10 cellular contexts compared by ENCODE assay signal in the genomic region with DNA sequence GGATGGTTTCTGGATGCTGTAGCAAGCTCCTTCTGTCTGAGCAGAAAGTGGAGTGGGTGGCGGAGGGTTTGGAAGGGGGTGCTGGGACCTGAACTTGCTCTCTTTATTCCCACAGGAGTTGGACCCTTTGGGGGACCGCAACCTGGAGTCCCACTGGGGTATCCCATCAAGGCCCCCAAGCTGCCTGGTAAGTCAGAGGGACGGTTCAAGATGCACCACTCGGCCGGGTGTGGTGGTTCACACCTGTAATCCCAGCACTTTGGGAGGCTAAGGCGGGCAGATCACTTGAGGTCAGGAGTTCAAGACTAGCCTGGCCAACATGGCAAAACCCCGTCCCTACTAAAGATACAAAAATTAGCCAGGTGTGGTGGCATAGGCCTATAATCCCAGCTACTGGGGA. TPM values are rescaled to one million over a fixed set of nuclear protein-coding genes. Genes with fewer than 3 reads are reported as not detected.
DNase-seq lines count a peak whose midpoint lies in the region; ATAC-seq, FAIRE-seq and TF ChIP-seq lines count a peak whose summit lies in the region.
"Not testable (repeated sequence)": the region's sequence is repeated elsewhere in the genome, so short reads cannot be mapped to it uniquely, and the experiment has no call there.
"Had no signal": no experiment of that assay in that cellular context is flagged by ENCODE, and none has a peak within 500 bp of the region (broad histone marks: within the 10 kb centered on the region; RNA-seq: fewer than 3 reads in every experiment).

No MANE protein-coding gene starts in this region.

- CTCF ChIA-PET in H1 (lab: Charles Lee; ENCODE audit: partially characterized antibody) = interaction anchor here (0.7 to 1.9 kb wide), 5 partner anchors 17 to 355 kb away, joined by 3 to 7 read pairs (median 4); no protein-coding TSS in a partner anchor

- not testable (repeated sequence) for H3K9ac ChIP-seq in H1 (replicated peaks in 1 of 4; ENCODE audit: extremely low read depth in 1 of 4, low read depth in 3 of 4, low read length in 3 of 4)

- not testable (repeated sequence) for H2BK20ac ChIP-seq in H1 (ENCODE audit: low read length)

- not testable (repeated sequence) for H2BK5ac ChIP-seq in H1 (ENCODE audit: low read depth, low read length)

- not testable (repeated sequence) for ATAC-seq in left ventricle myocardium superior, lower lobe of right lung

- H2BK12ac ChIP-seq in H1 (ENCODE audit: low read depth, low read length) = not testable (repeated sequence)

- POLR2A ChIA-PET in H1 (lab: Charles Lee; ENCODE audit: partially characterized antibody) = interaction anchor here (0.6 kb wide), 2 partner anchors 21 to 198 kb away, joined by 3 to 4 read pairs; no protein-coding TSS in a partner anchor

- intact Hi-C loops in ascending aorta (cut with DNase I); left ventricle myocardium superior (cut with micrococcal nuclease); lower lobe of right lung (cut with DNase I); posterior vena cava (cut with DNase I); tibial artery (cut with DNase I; ENCODE audit: low total_unique reads): not testable (repeated sequence)

- TF ChIP-seq CTCF in ascending aorta (IDR thresholded peaks at IDR 0.05); H1 (IDR thresholded peaks at IDR 0.05; ENCODE audit: control extremely low read depth in 1 of 3, insufficient read depth in 1 of 3, low read depth in 1 of 3, low read length in 3 of 3); lower lobe of right lung (IDR thresholded peaks at IDR 0.05); tibial artery (IDR thresholded peaks at IDR 0.05): not testable (repeated sequence)

- not testable (repeated sequence) for TF ChIP-seq RAD21 in H1 (IDR thresholded peaks at IDR 0.05 in 1 of 2, conservative IDR thresholded peaks at IDR 0.05 in 1 of 2; ENCODE audit: low read depth in 2 of 2, low read length in 2 of 2)

- TF ChIP-seq POLR2A in H1 (IDR thresholded peaks at IDR 0.05; ENCODE audit: control extremely low read depth in 1 of 2, low read depth in 2 of 2, low read length in 2 of 2) = not testable (repeated sequence)

- not testable (repeated sequence) for H3K9me3 ChIP-seq in ascending aorta; H1 (ENCODE audit: insufficient read depth in 2 of 2, low read depth in 1 of 2, low read length in 1 of 2); lower lobe of right lung; tibial artery

- H4K5ac ChIP-seq in H1 (ENCODE audit: insufficient read length, low read depth, low read length) = not testable (repeated sequence)

- H3K23ac ChIP-seq in H1 (ENCODE audit: insufficient read length) = not testable (repeated sequence)

- H3K23me2 ChIP-seq in H1 (ENCODE audit: low read depth, low read length) = peaks cover 20% of the 10 kb centered on the region; the same call in 1 of the 2 replicates

- H2BK15ac ChIP-seq in H1 (ENCODE audit: low read length) = not testable (repeated sequence)

- H4K8ac ChIP-seq in H1 (ENCODE audit: extremely low read depth, insufficient read depth, low read length) = peak overlapping the region; percentile 14; the same call in 1 of the 2 replicates

- peak overlapping the region; percentile 8 to 68 for H3K27ac ChIP-seq in ascending aorta
- not testable (repeated sequence) for H3K27ac ChIP-seq in H1 (ENCODE audit: low read depth, low read length); lower lobe of right lung
- peak overlapping the region; percentile 24 to 98 for H3K27ac ChIP-seq in tibial artery

- H3K36me3 ChIP-seq in ascending aorta (peaks cover 99 to 100% of the 10 kb centered on the region in 2 donors), lower lobe of right lung (peaks cover 61% of the 10 kb centered on the region), tibial artery (peaks cover 93 to 100% (median 99%) of the 10 kb centered on the region in 3 donors)
- H3K36me3 ChIP-seq in H1 (ENCODE audit: control insufficient read depth in 2 of 4, insufficient read depth in 4 of 4, low read length in 3 of 4) = not testable (repeated sequence)

- not testable (repeated sequence) for H2BK120ac ChIP-seq in H1 (replicated peaks; ENCODE audit: low read depth, low read length)

- H3K4me1 ChIP-seq in ascending aorta = peaks cover 0 to 15% of the 10 kb centered on the region in 2 donors
- H3K4me1 ChIP-seq in H1 (replicated peaks in 1 of 4; ENCODE audit: control insufficient read depth in 3 of 4, insufficient read depth in 4 of 4, low read length in 3 of 4) = peaks cover 0 to 23% (median 18%) of the 10 kb centered on the region in 4 experiments; a peak in 6 of 7 replicates
- H3K4me1 ChIP-seq in lower lobe of right lung = not testable (repeated sequence)
- peaks cover 0 to 46% (median 17%) of the 10 kb centered on the region in 4 donors for H3K4me1 ChIP-seq in tibial artery

- not testable (repeated sequence) for H3K14ac ChIP-seq in H1 (ENCODE audit: insufficient read length)

- not testable (repeated sequence) for FAIRE-seq in H1 (lab: Jason Lieb, UNC)

- not testable (repeated sequence) for TF ChIP-seq EP300 in H1 (IDR thresholded peaks at IDR 0.05; ENCODE audit: borderline replicate concordance in 1 of 2, low read depth in 2 of 2, low read length in 2 of 2)

- not testable (repeated sequence) for H3K4me2 ChIP-seq in H1 (ENCODE audit: insufficient read depth in 1 of 2, low read depth in 2 of 2, low read length in 2 of 2)

- not testable (repeated sequence) for H3K79me1 ChIP-seq in H1 (ENCODE audit: low read depth, low read length)

- not testable (repeated sequence) for H3K18ac ChIP-seq in H1 (ENCODE audit: extremely low read depth, low read length)

- not testable (repeated sequence) for H3K56ac ChIP-seq in H1 (replicated peaks; ENCODE audit: insufficient read length, low read depth, low read length)

- not testable (repeated sequence) for H3K4me3 ChIP-seq in ascending aorta; H1 (ENCODE audit: extremely low read depth in 1 of 4, insufficient read depth in 2 of 4, low read depth in 3 of 4, low read length in 4 of 4); lower lobe of right lung; tibial artery

- not testable (repeated sequence) for H2AFZ ChIP-seq in H1 (ENCODE audit: low read length)

- DNase-seq in ascending aorta (ENCODE audit: low spot score in 2 of 2); H1 (ENCODE audit: low read depth in 1 of 2, low spot score in 2 of 2); tibial artery: not testable (repeated sequence)
- DNase-seq in left ventricle myocardium superior = peak; percentile 16
- DNase-seq in lower lobe of right lung = peak; percentile 23
- peak; percentile 72 for DNase-seq in posterior vena cava (ENCODE audit: low spot score)

- H4K91ac ChIP-seq in H1 (replicated peaks; ENCODE audit: insufficient read length, low read length) = not testable (repeated sequence)

- WGBS in H1 (ENCODE audit: extremely low coverage in 1 of 2, insufficient coverage in 1 of 2, insufficient read length in 1 of 2, insufficient replicate concordance in 2 of 2, low coverage in 1 of 2, low lambda C conversion rate in 2 of 2, missing lambda C conversion rate in 1 of 2), 2 experiments = 91% methylated on average over 5 of the region's 7 CpGs; no CpG with 5 or more reads in 1 of the 2 experiments

- not testable (repeated sequence) for H2AK5ac ChIP-seq in H1 (ENCODE audit: low read depth, low read length)

- not testable (repeated sequence) for H3K79me2 ChIP-seq in H1 (ENCODE audit: control insufficient read depth in 1 of 2, insufficient read depth in 2 of 2, low read length in 2 of 2)

- not testable (repeated sequence) for H3K4ac ChIP-seq in H1 (replicated peaks; ENCODE audit: insufficient read length, low read depth, low read length)

- H4K20me1 ChIP-seq in H1 (replicated peaks in 1 of 2; ENCODE audit: control insufficient read depth in 1 of 2, insufficient read depth in 2 of 2, low read length in 2 of 2) = not testable (repeated sequence)

- not testable (repeated sequence) for H3K27me3 ChIP-seq in ascending aorta; H1 (replicated peaks in 1 of 4; ENCODE audit: control insufficient read depth in 3 of 4, extremely low read depth in 1 of 4, insufficient read depth in 3 of 4, low read length in 3 of 4); lower lobe of right lung (ENCODE audit: low read depth); tibial artery

RNA-seq across cellular contexts. Expression of a gene that starts 18.6 kb away (rescaled TPM):
- total RNA-seq in ascending aorta (395 TPM), left ventricle myocardium superior (29.0 TPM), lower lobe of right lung (83.3 TPM), posterior vena cava (100 to 1,000 TPM; 354 to 999 TPM)
- 5.6 and 5.9 TPM in 2 replicates for total RNA-seq in H1 (2021; fragmentation: NEBNext Ultra II Directional; extraction: Animal tissue kit (Norgen Biotek cat#: 25700))
- polyA plus RNA-seq in H1 (2011; rRNA removed) = 5.1 and 5.4 TPM in 2 replicates
- 3.2 TPM for polyA plus RNA-seq in H1 (2011; cell fraction: cytosol; rRNA removed)
- polyA plus RNA-seq in H1 (2011; cell fraction: nucleus; rRNA removed) = 7.8 TPM
- polyA plus RNA-seq in H1 (2012, experiment 1 of 2) = 2.2 to 4.9 TPM (median 4.4 TPM) in 4 replicates
- polyA plus RNA-seq in H1 (2012, experiment 2 of 2) = 3.7 TPM
- polyA plus RNA-seq in H1 (2013, experiment 1 of 2) = 4.6 TPM
- polyA plus RNA-seq in H1 (2013, experiment 2 of 2) = 5.6 TPM
- polyA minus RNA-seq in H1 (2011; rRNA and poly(A)+ RNA removed) = 1.2 TPM in 2 replicates
- polyA minus RNA-seq in H1 (2011; cell fraction: cytosol; rRNA and poly(A)+ RNA removed) = 1.4 TPM
- polyA minus RNA-seq in H1 (2011; cell fraction: nucleus; rRNA and poly(A)+ RNA removed) = 1.5 TPM
- total RNA-seq: CD4-positive, alpha-beta memory T cell; CD8-positive, alpha-beta memory T cell had no signal
- polyA plus RNA-seq: CD14-positive monocyte; CD4-positive, alpha-beta memory T cell; CD4-positive, CD25-positive, alpha-beta regulatory T cell; CD8-positive, alpha-beta memory T cell had no signal

RNA-seq across cellular contexts. Expression of a gene that starts 37.0 kb away (rescaled TPM):
- total RNA-seq in ascending aorta (30.0 TPM), left ventricle myocardium superior (9.4 TPM), lower lobe of right lung (48.6 TPM), posterior vena cava (10 to 100 TPM; 19.4 to 22.3 TPM)
- 92.1 and 93.5 TPM in 2 replicates for total RNA-seq in H1 (2021; fragmentation: NEBNext Ultra II Directional; extraction: Animal tissue kit (Norgen Biotek cat#: 25700))
- 108 and 172 TPM in 2 replicates for polyA plus RNA-seq in H1 (2011; rRNA removed)
- polyA plus RNA-seq in H1 (2011; cell fraction: cytosol; rRNA removed) = 82.7 TPM
- 129 TPM for polyA plus RNA-seq in H1 (2011; cell fraction: nucleus; rRNA removed)
- 63.0 to 88.9 TPM (median 81.1 TPM) in 4 replicates for polyA plus RNA-seq in H1 (2012, experiment 1 of 2)
- 77.4 TPM for polyA plus RNA-seq in H1 (2012, experiment 2 of 2)
- 44.8 TPM for polyA plus RNA-seq in H1 (2013, experiment 1 of 2)
- 46.9 TPM for polyA plus RNA-seq in H1 (2013, experiment 2 of 2)
- 72.5 and 119 TPM in 2 replicates for polyA minus RNA-seq in H1 (2011; rRNA and poly(A)+ RNA removed)
- polyA minus RNA-seq in H1 (2011; cell fraction: cytosol; rRNA and poly(A)+ RNA removed) = 61.9 TPM
- polyA minus RNA-seq in H1 (2011; cell fraction: nucleus; rRNA and poly(A)+ RNA removed) = 34.6 TPM
